ENCODE assay signal across 9 cellular contexts in the genomic region with DNA sequence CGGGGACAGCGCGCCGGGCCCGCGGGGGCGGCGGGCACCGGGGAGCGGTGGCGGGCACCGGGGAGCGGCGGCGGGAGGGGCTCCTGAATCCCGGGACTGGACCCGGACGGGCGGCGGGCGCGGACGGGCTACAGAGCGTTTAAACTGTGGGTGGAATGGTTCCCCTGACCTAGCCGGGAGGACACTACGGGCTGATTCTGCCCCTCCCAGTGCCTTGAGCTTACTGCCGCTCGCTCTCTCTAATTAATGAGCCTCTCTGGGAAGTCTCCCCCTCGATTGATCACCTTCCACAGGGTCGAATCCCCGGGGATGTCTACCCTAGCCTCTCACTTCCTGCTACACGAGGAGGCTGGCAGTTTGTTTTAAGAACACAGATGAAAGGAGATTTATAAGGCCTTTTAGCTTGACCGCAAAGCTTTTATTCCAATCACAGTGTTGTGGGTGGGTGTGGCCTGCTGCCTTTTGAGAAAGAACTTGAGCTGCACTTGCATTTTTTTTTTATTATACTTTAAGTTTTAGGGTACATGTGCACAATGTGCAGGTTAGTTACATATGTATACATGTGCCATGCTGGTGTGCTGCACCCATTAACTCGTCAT. TPM values are rescaled to one million over a fixed set of nuclear protein-coding genes. Genes with fewer than 3 reads are reported as not detected.
DNase-seq lines count a peak whose midpoint lies in the region; ATAC-seq, FAIRE-seq and TF ChIP-seq lines count a peak whose summit lies in the region.
"Had no signal": no experiment of that assay in that cellular context is flagged by ENCODE, and none has a peak within 500 bp of the region (broad histone marks: within the 10 kb centered on the region; RNA-seq: fewer than 3 reads in every experiment).

No MANE protein-coding gene starts in this region.

- peaks cover 3% of the 10 kb centered on the region for H3K23me2 ChIP-seq in H9 (ENCODE audit: insufficient read length, low read depth, low read length, poor library complexity, severe bottlenecking)

- H2AFZ ChIP-seq in H9 (ENCODE audit: low read length) = peak overlapping the region; percentile 32

- TF ChIP-seq CTCF in A549 (IDR thresholded peaks at IDR 0.05) = no peak
- no peak for TF ChIP-seq CTCF in H9 (conservative IDR thresholded peaks at IDR 0.05)
- no peak for TF ChIP-seq CTCF in left ventricle myocardium inferior (IDR thresholded peaks at IDR 0.05; ENCODE audit: borderline replicate concordance)
- TF ChIP-seq CTCF in sigmoid colon (IDR thresholded peaks at IDR 0.05) = no peak

- 0 out of 2 replicates have a peak, but pooled peaks have one; percentile 14 for TF ChIP-seq POLR2A in A549 (IDR thresholded peaks at IDR 0.05; ENCODE audit: low read length)
- no peak for TF ChIP-seq POLR2A in sigmoid colon (IDR thresholded peaks at IDR 0.05)

- no peak overlapping the region for H2AK5ac ChIP-seq in H9 (ENCODE audit: insufficient read length, low read length)

- H3K4me2 ChIP-seq in A549 (peak overlapping the region; percentile 92), H9 (ENCODE audit: insufficient read depth, insufficient read length, low read length) (peak overlapping the region; percentile 82)

- POLR2A ChIA-PET in A549 (lab: Yijun Ruan, JAX) = no interaction called here

- H3K18ac ChIP-seq in H9 (ENCODE audit: insufficient read length, low read depth, low read length) = no peak overlapping the region

- H4K8ac ChIP-seq in H9 (replicated peaks; ENCODE audit: insufficient read length, low read depth, low read length) = no peak overlapping the region

- FAIRE-seq in A549 (lab: Jason Lieb, UNC) = no peak

- H3K36me3 ChIP-seq in left ventricle myocardium inferior (no peaks in the 10 kb centered on the region), sigmoid colon (no peaks in the 10 kb centered on the region)
- H3K36me3 ChIP-seq: adrenal gland had no signal

- H2BK120ac ChIP-seq in H9 (ENCODE audit: low read depth, low read length, poor library complexity, severe bottlenecking) = no peak overlapping the region

- peak overlapping the region; percentile 76 to 92 for H3K4me3 Mint-ChIP-seq in H9

- H3K4me1 Mint-ChIP-seq in H9 = peaks cover 14 to 16% of the 10 kb centered on the region in 2 experiments

- intact Hi-C loops in left ventricle myocardium inferior (cut with micrococcal nuclease) = no loop called here
- intact Hi-C loops in sigmoid colon (cut with DNase I) = loop anchor here (2.0 to 5.0 kb wide), 2 partner anchors 167 to 219 kb away; a partner anchor contains a TSS

- H2BK20ac ChIP-seq in H9 (ENCODE audit: low read depth, low read length, poor library complexity, severe bottlenecking) = no peak overlapping the region

- H3K79me1 ChIP-seq in H9 (ENCODE audit: insufficient read depth, low read depth, low read length, poor library complexity, severe bottlenecking) = no peaks in the 10 kb centered on the region

- no peak overlapping the region for H3K56ac ChIP-seq in H9 (ENCODE audit: insufficient read length, low read depth, low read length)

- H2BK5ac ChIP-seq in H9 (ENCODE audit: insufficient read length, low read length) = no peak overlapping the region

- H4K5ac ChIP-seq in H9 (ENCODE audit: insufficient read length, low read depth, low read length) = no peak overlapping the region

- no peak overlapping the region for H3K27ac Mint-ChIP-seq in H9

- no peaks in the 10 kb centered on the region for H3K9me3 Mint-ChIP-seq in H9

- TF ChIP-seq EP300 in A549 (IDR thresholded peaks at IDR 0.05) (no peak), sigmoid colon (IDR thresholded peaks at IDR 0.05) (no peak)

- H3K4me1 ChIP-seq in A549 (0 out of 3 replicates have a peak, but pooled peaks cover 3% of the 10 kb centered on the region), H9 (ENCODE audit: insufficient read depth, low read length) (no peaks in the 10 kb centered on the region), left ventricle myocardium inferior (peaks cover 14% of the 10 kb centered on the region), sigmoid colon (peaks cover 0 to 11% (median 8%) of the 10 kb centered on the region in 4 donors)

- 0 out of 2 replicates have a peak overlapping the region, but pooled peaks have one; percentile 17 for H3K14ac ChIP-seq in H9 (ENCODE audit: insufficient read depth, low read length)

- H3K4ac ChIP-seq in H9 (ENCODE audit: low read depth, low read length) = no peak overlapping the region

- peaks cover 25% of the 10 kb centered on the region for H3K27me3 Mint-ChIP-seq in H9 (ENCODE audit: low read depth)

- H4K91ac ChIP-seq in H9 (ENCODE audit: insufficient read length, low read depth, low read length) = no peak overlapping the region

- H2BK12ac ChIP-seq in H9 (ENCODE audit: insufficient read length, low read depth, low read length) = no peak overlapping the region

- H3K4me3 ChIP-seq in A549 (peak overlapping the region; percentile 82), left ventricle myocardium inferior (peak overlapping the region; percentile 73), sigmoid colon (peak overlapping the region; percentile 58 to 80 (median 62))

- CTCF ChIA-PET in A549 (lab: Yijun Ruan, JAX) = interaction anchor here (1.1 to 2.7 kb wide), 3 partner anchors 11 to 43 kb away, joined by 3 to 8 read pairs (median 3); no protein-coding TSS in a partner anchor

- no peak overlapping the region for H3K23ac ChIP-seq in H9 (ENCODE audit: insufficient read length, low read depth, low read length)

- ATAC-seq in A549 (peak; percentile 51 to 59; a peak in 5 of 6 replicates), HG02973 (IDR thresholded peaks at IDR 0.05; ENCODE audit: unreplicated experiment) (no peak)

- H3K36me3 Mint-ChIP-seq in H9 (ENCODE audit: insufficient read depth in 1 of 3, low read depth in 3 of 3) = no peaks in the 10 kb centered on the region

- 24% methylated on average over 8 of the region's 34 CpGs for WGBS in A549 (ENCODE audit: missing lambda C conversion rate)
- WGBS in H9 (ENCODE audit: extremely low coverage, insufficient read length, low lambda C conversion rate) = no CpG with 5 or more reads among the region's 34 CpGs
- WGBS in sigmoid colon, 2 donors = 1% methylated on average over 33 of the region's 34 CpGs

- H3K9ac ChIP-seq in H9 (ENCODE audit: extremely low read depth, insufficient read length, low read length) = no peak overlapping the region

- H3T11ph ChIP-seq in H9 (ENCODE audit: low read length) = no peak overlapping the region

- H3K27ac ChIP-seq in A549 (peak overlapping the region; percentile 78 to 92), H9 (ENCODE audit: insufficient read length, low read depth, low read length) (no peak overlapping the region), left ventricle myocardium inferior (replicated peaks) (peak overlapping the region; percentile 42), sigmoid colon (peak overlapping the region; percentile 72 to 86 (median 82))

- no peak for TF ChIP-seq RAD21 in A549 (conservative IDR thresholded peaks at IDR 0.05 in 1 of 2, IDR thresholded peaks at IDR 0.05 in 1 of 2)

- H2BK15ac ChIP-seq in H9 (ENCODE audit: low read depth, low read length) = no peak overlapping the region

- no peaks in the 10 kb centered on the region for H3K79me2 ChIP-seq in H9 (ENCODE audit: insufficient read depth, low read length)

- no peaks in the 10 kb centered on the region for H4K20me1 ChIP-seq in H9 (ENCODE audit: control insufficient read depth, insufficient read depth, insufficient read length)

- DNase-seq in A549 (ENCODE audit: low read depth in 1 of 2, low spot score in 1 of 2) = peak; percentile 9 to 34
- peak; percentile 52 for DNase-seq in H9
- DNase-seq in SW480 (ENCODE audit: low spot score) = peak; percentile 79
- DNase-seq in left ventricle myocardium inferior = no peak
- DNase-seq in sigmoid colon = no peak
- no peak for DNase-seq in cerebellar cortex (ENCODE audit: low spot score)
- no peak for DNase-seq in activated CD4-positive, CD25-positive, alpha-beta regulatory T cell treated with anti-CD3 and anti-CD28 coated beads, Interleukin-2, amount 50 U/mL, for 72 hours

- H3K27me3 ChIP-seq in H9 (ENCODE audit: insufficient read depth, low read length) (no peaks in the 10 kb centered on the region; the same call in 1 of the 2 replicates), left ventricle myocardium inferior (ENCODE audit: low read depth) (peaks cover 65% of the 10 kb centered on the region), sigmoid colon (no peaks in the 10 kb centered on the region)
- H3K27me3 ChIP-seq: adrenal gland had no signal

- no peaks in the 10 kb centered on the region for H3K9me3 ChIP-seq in A549
- no peaks in the 10 kb centered on the region for H3K9me3 ChIP-seq in H9 (ENCODE audit: control insufficient read depth, low read depth, low read length)
- H3K9me3 ChIP-seq in left ventricle myocardium inferior (replicated peaks) = no peaks in the 10 kb centered on the region
- no peaks in the 10 kb centered on the region for H3K9me3 ChIP-seq in sigmoid colon
- H3K9me3 ChIP-seq: adrenal gland had no signal

TF ChIP-seq in A549, 52 proteins besides CTCF, POLR2A, EP300 and RAD21:
- TF ChIP-seq, protein P1, sequence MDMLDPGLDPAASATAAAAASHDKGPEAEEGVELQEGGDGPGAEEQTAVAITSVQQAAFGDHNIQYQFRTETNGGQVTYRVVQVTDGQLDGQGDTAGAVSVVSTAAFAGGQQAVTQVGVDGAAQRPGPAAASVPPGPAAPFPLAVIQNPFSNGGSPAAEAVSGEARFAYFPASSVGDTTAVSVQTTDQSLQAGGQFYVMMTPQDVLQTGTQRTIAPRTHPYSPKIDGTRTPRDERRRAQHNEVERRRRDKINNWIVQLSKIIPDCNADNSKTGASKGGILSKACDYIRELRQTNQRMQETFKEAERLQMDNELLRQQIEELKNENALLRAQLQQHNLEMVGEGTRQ (IDR thresholded peaks at IDR 0.05) = no peak
- TF ChIP-seq FOSB (CRISPR knock-in tag; IDR thresholded peaks at IDR 0.05) = no peak
- no peak for TF ChIP-seq NR3C1 (IDR thresholded peaks at IDR 0.05)
- no peak for TF ChIP-seq PHF8 (IDR thresholded peaks at IDR 0.05; ENCODE audit: borderline replicate concordance, low read depth)
- TF ChIP-seq POLR2AphosphoS2 (conservative IDR thresholded peaks at IDR 0.05; ENCODE audit: low read length) = no peak

RNA-seq across cellular contexts. Expression of a gene that starts 1.0 kb away (rescaled TPM):
- polyA plus RNA-seq in A549 (2011; rRNA removed) (12.9 and 16.8 TPM in 2 replicates), A549 (2017; fragmentation: RNase III; extraction: RNeasy Plus Mini Kit Qiagen cat#74134 plus additional on column Dnase treatment) (5.1 to 5.8 TPM (median 5.5 TPM) in 3 replicates), sigmoid colon (1 to 10 TPM in 1 of 3 donors, under 1 TPM in 2; 0.46 to 3.4 (median 0.60) TPM)
- polyA plus RNA-seq in A549 (2012; cell fraction: cytosol; rRNA removed) = 3.8 and 4.7 TPM in 2 replicates
- 2.6 and 3.2 TPM in 2 replicates for polyA plus RNA-seq in A549 (2012; cell fraction: nucleus; rRNA removed)
- 12.4 and 15.3 TPM in 2 replicates for polyA minus RNA-seq in A549 (2011; rRNA and poly(A)+ RNA removed)
- total RNA-seq in H9 (2021) (23.8 and 24.0 TPM in 2 replicates), left ventricle myocardium inferior (1.1 TPM), sigmoid colon (10 to 100 TPM; 13.2 to 25.1 (median 19.9) TPM)

Comparison
In these comparisons a context has a peak if more than half of its experiments do, and no peak if none do; other contexts are left out.
1. DNase-seq: peak in A549 (2 of 2), H9 (single experiment) and SW480 (single experiment); none in left ventricle myocardium inferior (single experiment), sigmoid colon (single experiment), cerebellar cortex (single experiment) and activated CD4-positive, CD25-positive, alpha-beta regulatory T cell treated with anti-CD3 and anti-CD28 coated beads, Interleukin-2, amount 50 U/mL, for 72 hours (single experiment).
2. Peak in every context shown above with its lines, with median percentiles within 50 percentile points of each other: H3K4me3 ChIP-seq.